Comparison of ENCODE assay signal across 16 cellular contexts in genomic region chr20:38050691-38051090, GRCh38. TPM values are rescaled to one million over a fixed set of nuclear protein-coding genes. Genes with fewer than 3 reads are reported as not detected.
A peak's percentile ranks its signal among the peaks of the same experiment; 100 is the strongest.
DNase-seq lines count a peak whose midpoint lies in the region; ATAC-seq and TF ChIP-seq lines count a peak whose summit lies in the region.
"Had no signal": no experiment of that assay in that cellular context is flagged by ENCODE, and none has a peak within 500 bp of the region (broad histone marks: within the 10 kb centered on the region; RNA-seq: fewer than 3 reads in every experiment).

No MANE protein-coding gene starts in this region.

- H3K27me3 ChIP-seq in breast epithelium, result no peaks in the 10 kb centered on the region

- no peak overlapping the region for H3K27ac ChIP-seq in breast epithelium

- no TSS peak for BruUV-seq in MCF 10A (replicated peaks; lab: Mats Ljungman, UMichigan)

- DNase-seq in MCF 10A (ENCODE audit: unreplicated experiment), result peak; percentile 21
- DNase-seq in breast epithelium (ENCODE audit: low spot score in 2 of 2), result no peak
- no peak for DNase-seq in activated CD8-positive, alpha-beta T cell treated with anti-CD3 and anti-CD28 coated beads for 36 hours
- DNase-seq in fibroblast of pulmonary artery (ENCODE audit: low read depth), result peak; percentile 40
- no peak for DNase-seq in stimulated activated naive CD8-positive, alpha-beta T cell treated with anti-CD3 and anti-CD28 coated beads, Interleukin-15, Interleukin-2, amounts not matched to agents 100 U/mL and 50 U/mL, for 24 hours
- DNase-seq in NCI-H187 (lab: John Stamatoyannopoulos, UW), result no peak
- no peak for DNase-seq in amygdala (lab: John Stamatoyannopoulos, UW)
- DNase-seq: activated CD4-positive, alpha-beta T cell treated with anti-CD3 and anti-CD28 coated beads for 1 hour; activated gamma-delta T cell treated with Interleukin-2 at 50 U/mL for 16 hours; foreskin melanocyte; GOT3; immature natural killer cell; Karpas-422; stimulated activated CD4-positive, alpha-beta T cell treated with anti-CD3 and anti-CD28 coated beads, Interleukin-4, amount 100 ng/mL, for 4 hours; stimulated activated naive CD4-positive, alpha-beta T cell treated with Interleukin-2 at 50 U/mL for 16 hours had no signal

- no peak overlapping the region for H3K4me3 ChIP-seq in breast epithelium
- H3K4me3 ChIP-seq in fibroblast of pulmonary artery (replicated peaks; ENCODE audit: low read depth, low read length), result no peak overlapping the region

- POLR2A ChIA-PET in MCF 10A (lab: Yijun Ruan, JAX), result interaction anchor here (0.7 to 6.8 kb wide), 6 partner anchors 15 to 223 kb away, joined by 3 to 38 read pairs (median 6); partner anchors contain the start of genes RPRD1B and TTI1
- POLR2A ChIA-PET in activated CD8-positive, alpha-beta T cell treated with anti-CD3 and anti-CD28 coated beads for 36 hours (lab: Charles Lee), result interaction anchor here (2.1 kb wide), 1 partner anchor 17 kb away, joined by 10 read pairs; the partner anchor contains the start of genes RPRD1B and TTI1

- TF ChIP-seq CTCF in MCF 10A (IDR thresholded peaks at IDR 0.05; ENCODE audit: unreplicated experiment), result no peak
- TF ChIP-seq CTCF in breast epithelium (IDR thresholded peaks at IDR 0.05), result no peak
- TF ChIP-seq CTCF in activated CD8-positive, alpha-beta T cell treated with anti-CD3 and anti-CD28 coated beads for 36 hours (IDR thresholded peaks at IDR 0.05), result no peak
- TF ChIP-seq CTCF in fibroblast of pulmonary artery (IDR thresholded peaks at IDR 0.05; ENCODE audit: low read length, missing control alignments), result no peak

- H3K4me1 Mint-ChIP-seq in MCF 10A (ENCODE audit: insufficient read depth, unreplicated experiment), result peaks cover 27% of the 10 kb centered on the region
- peaks cover 50% of the 10 kb centered on the region for H3K4me1 Mint-ChIP-seq in activated CD8-positive, alpha-beta T cell treated with anti-CD3 and anti-CD28 coated beads for 36 hours (ENCODE audit: low read depth)

- H3K36me3 ChIP-seq in breast epithelium, result no peaks in the 10 kb centered on the region

- intact Hi-C loops in MCF 10A (cut with micrococcal nuclease) (no loop called here), breast epithelium (cut with DNase I; ENCODE audit: low total_unique reads) (no loop called here)
- intact Hi-C loops in activated CD8-positive, alpha-beta T cell treated with anti-CD3 and anti-CD28 coated beads for 36 hours (cut with micrococcal nuclease), result no loop called here

- no peak overlapping the region for H3K4me3 Mint-ChIP-seq in MCF 10A (ENCODE audit: unreplicated experiment)
- no peak overlapping the region for H3K4me3 Mint-ChIP-seq in activated CD8-positive, alpha-beta T cell treated with anti-CD3 and anti-CD28 coated beads for 36 hours
- H3K4me3 Mint-ChIP-seq: immature natural killer cell had no signal

- no peak overlapping the region for H3K27ac Mint-ChIP-seq in MCF 10A (ENCODE audit: low read depth, unreplicated experiment)
- H3K27ac Mint-ChIP-seq in activated CD8-positive, alpha-beta T cell treated with anti-CD3 and anti-CD28 coated beads for 36 hours, result peak overlapping the region; percentile 69

- no peaks in the 10 kb centered on the region for H3K4me1 ChIP-seq in breast epithelium

- no peaks in the 10 kb centered on the region for H3K9me3 Mint-ChIP-seq in MCF 10A (ENCODE audit: unreplicated experiment)
- no peaks in the 10 kb centered on the region for H3K9me3 Mint-ChIP-seq in activated CD8-positive, alpha-beta T cell treated with anti-CD3 and anti-CD28 coated beads for 36 hours
- H3K9me3 Mint-ChIP-seq: immature natural killer cell had no signal

- TF ChIP-seq POLR2A in breast epithelium (IDR thresholded peaks at IDR 0.05), result no peak

- peak; percentile 66 for ATAC-seq in activated CD8-positive, alpha-beta T cell treated with anti-CD3 and anti-CD28 coated beads for 36 hours
- ATAC-seq in stimulated activated naive CD8-positive, alpha-beta T cell treated with anti-CD3 and anti-CD28 coated beads, Interleukin-15, Interleukin-2, amounts not matched to agents 100 U/mL and 50 U/mL, for 24 hours, result peak; percentile 40
- ATAC-seq in GM19463 (IDR thresholded peaks at IDR 0.05; ENCODE audit: unreplicated experiment), result no peak

- H3K36me3 Mint-ChIP-seq in MCF 10A (ENCODE audit: insufficient read depth, unreplicated experiment), result peaks cover 60% of the 10 kb centered on the region
- H3K36me3 Mint-ChIP-seq in activated CD8-positive, alpha-beta T cell treated with anti-CD3 and anti-CD28 coated beads for 36 hours (ENCODE audit: low read depth), result peaks cover 24% of the 10 kb centered on the region

- no peaks in the 10 kb centered on the region for H3K9me3 ChIP-seq in breast epithelium

- no peaks in the 10 kb centered on the region for H3K27me3 Mint-ChIP-seq in MCF 10A (ENCODE audit: insufficient read depth, unreplicated experiment)
- no peaks in the 10 kb centered on the region for H3K27me3 Mint-ChIP-seq in activated CD8-positive, alpha-beta T cell treated with anti-CD3 and anti-CD28 coated beads for 36 hours

- CTCF ChIA-PET in MCF 10A (lab: Yijun Ruan, JAX), result interaction anchor here (0.7 to 31.0 kb wide), 6 partner anchors 18 to 486 kb away, joined by 3 to 782 read pairs (median 16); partner anchors contain the start of gene TTI1
- CTCF ChIA-PET in activated CD8-positive, alpha-beta T cell treated with anti-CD3 and anti-CD28 coated beads for 36 hours (lab: Charles Lee), result interaction anchor here (1.2 to 4.3 kb wide), 3 partner anchors 17 to 171 kb away, joined by 3 to 22 read pairs (median 11); no protein-coding TSS in a partner anchor

RNA-seq across cellular contexts. Expression of gene RPRD1B, which starts 17.1 kb away (rescaled TPM):
- total RNA-seq in MCF 10A (2022) (42.6 and 53.0 TPM in 2 replicates), breast epithelium (10 to 100 TPM; 21.4 to 33.8 (median 31.3) TPM)
- total RNA-seq in activated CD8-positive, alpha-beta T cell treated with anti-CD3 and anti-CD28 coated beads for 36 hours, result 10 to 100 TPM; 29.1 to 29.3 TPM

RNA-seq across cellular contexts. Expression of gene TTI1, which starts 17.4 kb away (rescaled TPM):
- total RNA-seq in MCF 10A (2022) (17.1 and 18.3 TPM in 2 replicates), breast epithelium (10 to 100 TPM; 10.2 to 20.2 (median 16.7) TPM)
- 10 to 100 TPM; 34.1 to 39.7 TPM for total RNA-seq in activated CD8-positive, alpha-beta T cell treated with anti-CD3 and anti-CD28 coated beads for 36 hours

Comparison
In these comparisons a context has a peak if more than half of its experiments do, and no peak if none do; other contexts are left out.
1. DNase-seq: peak in MCF 10A (single experiment) and fibroblast of pulmonary artery (single experiment); none in breast epithelium (0 of 2), activated CD8-positive, alpha-beta T cell treated with anti-CD3 and anti-CD28 coated beads for 36 hours (single experiment), stimulated activated naive CD8-positive, alpha-beta T cell treated with anti-CD3 and anti-CD28 coated beads, Interleukin-15, Interleukin-2, amounts not matched to agents 100 U/mL and 50 U/mL, for 24 hours (single experiment), NCI-H187 (0 of 2) and amygdala (0 of 56).